ENCODE assay signal across 8 cellular contexts in genomic region chr14:68506645-68507405, GRCh38.
DNase-seq lines count a peak whose midpoint lies in the region; ATAC-seq and TF ChIP-seq lines count a peak whose summit lies in the region.

No MANE protein-coding gene starts in this region.

- H3K36me3 ChIP-seq in breast epithelium (no peaks in the 10 kb centered on the region), skeletal muscle satellite cell (ENCODE audit: insufficient read depth, low read length) (no peaks in the 10 kb centered on the region)

- H3K27me3 ChIP-seq in breast epithelium (no peaks in the 10 kb centered on the region), skeletal muscle satellite cell (ENCODE audit: control insufficient read depth, insufficient read depth, low read length) (no peaks in the 10 kb centered on the region)

- intact Hi-C loops in breast epithelium (cut with DNase I; ENCODE audit: low total_unique reads) = no loop called here

- H3K4me1 ChIP-seq in breast epithelium = peaks cover 28 to 31% of the 10 kb centered on the region in 2 donors
- H3K4me1 ChIP-seq in skeletal muscle satellite cell (ENCODE audit: control insufficient read depth, insufficient read depth, low read length) = peaks cover 19% of the 10 kb centered on the region

- H3K4me2 ChIP-seq in skeletal muscle satellite cell (ENCODE audit: low read length) = no peak overlapping the region

- peak overlapping the region; percentile 5 for H3K9ac ChIP-seq in skeletal muscle satellite cell (ENCODE audit: low read depth, low read length)

- H3K4me3 ChIP-seq in breast epithelium (peak overlapping the region in 1 of 3 donors; percentile 13), skeletal muscle satellite cell (ENCODE audit: low read length) (no peak overlapping the region)

- peak; percentile 25 for DNase-seq in CD1c-positive myeloid dendritic cell (ENCODE audit: extremely low spot score)
- DNase-seq in breast epithelium (ENCODE audit: low spot score in 2 of 2) = peak in 1 of 2 donors; percentile 53
- no peak for DNase-seq in nucleus accumbens (lab: John Stamatoyannopoulos, UW)
- DNase-seq in NCI-H2029 treated with DMSO at 0.1 percent for 48 hours (lab: John Stamatoyannopoulos, UW) = no peak
- DNase-seq in SK-N-DZ (ENCODE audit: low spot score) = no peak

- H3K9me3 ChIP-seq in breast epithelium = no peaks in the 10 kb centered on the region
- H3K9me3 ChIP-seq in skeletal muscle satellite cell (replicated peaks; ENCODE audit: low read length) = peaks cover 3% of the 10 kb centered on the region

- no peak for TF ChIP-seq CTCF in breast epithelium (IDR thresholded peaks at IDR 0.05)

- no peak for TF ChIP-seq POLR2A in breast epithelium (IDR thresholded peaks at IDR 0.05)

- peak overlapping the region; percentile 89 to 91 for H3K27ac ChIP-seq in breast epithelium

- ATAC-seq in GM19452 (IDR thresholded peaks at IDR 0.05; ENCODE audit: unreplicated experiment) = peak; percentile 70
- ATAC-seq in HG03565 (IDR thresholded peaks at IDR 0.05; ENCODE audit: unreplicated experiment) = peak; percentile 54
